ENCODE assay signal across 9 cellular contexts in genomic region chr15:72202801-72203506, GRCh38. TPM values are rescaled to one million over a fixed set of nuclear protein-coding genes. Genes with fewer than 3 reads are reported as not detected.
DNase-seq lines count a peak whose midpoint lies in the region; ATAC-seq and TF ChIP-seq lines count a peak whose summit lies in the region.
"Had no signal": no experiment of that assay in that cellular context is flagged by ENCODE, and none has a peak within 500 bp of the region (broad histone marks: within the 10 kb centered on the region; RNA-seq: fewer than 3 reads in every experiment).

No MANE protein-coding gene starts in this region.

- no peak for TF ChIP-seq RAD21 in SK-N-SH (IDR thresholded peaks at IDR 0.05; ENCODE audit: low read length)

- H3K9me3 Mint-ChIP-seq in activated CD8-positive, alpha-beta T cell treated with anti-CD3 and anti-CD28 coated beads, Interleukin-2, amount 10 ng/mL, durations not matched to agents 7 days and 5 days (ENCODE audit: insufficient read depth), result no peaks in the 10 kb centered on the region
- no peaks in the 10 kb centered on the region for H3K9me3 Mint-ChIP-seq in stimulated activated naive B cell treated with anti-CD40 and anti-IgM and Interleukin-4, amounts not matched to agents 10 μg/mL and 1 μg/mL and 100 μg/mL, for 72 hours

- CTCF ChIA-PET in SK-N-SH (lab: Yijun Ruan, JAX), result interaction anchor here (0.8 to 1.7 kb wide), 4 partner anchors 14 to 459 kb away, joined by 3 to 7 read pairs (median 4); no protein-coding TSS in a partner anchor
- CTCF ChIA-PET in activated CD8-positive, alpha-beta T cell treated with anti-CD3 and anti-CD28 coated beads, Interleukin-2, amount 10 ng/mL, durations not matched to agents 7 days and 5 days (lab: Charles Lee), result interaction anchor here (5.1 kb wide), 1 partner anchor 24 kb away, joined by 39 read pairs; no protein-coding TSS in a partner anchor

- ATAC-seq in SK-N-SH treated with all-trans-retinoic acid at 6 μM for 48 hours (no peak), gastroesophageal sphincter (no peak), HG02970 (IDR thresholded peaks at IDR 0.05; ENCODE audit: low FRiP score, unreplicated experiment) (no peak)
- ATAC-seq in activated CD8-positive, alpha-beta T cell treated with anti-CD3 and anti-CD28 coated beads, Interleukin-2, amount 10 ng/mL, durations not matched to agents 7 days and 5 days, result no peak
- ATAC-seq in stimulated activated naive B cell treated with anti-CD40 and anti-IgM and Interleukin-4, amounts not matched to agents 10 μg/mL and 1 μg/mL and 100 μg/mL, for 72 hours (replicated peaks), result no peak

- no peak for TF ChIP-seq POLR2A in gastroesophageal sphincter (IDR thresholded peaks at IDR 0.05)

- POLR2A ChIA-PET in SK-N-SH (lab: Yijun Ruan, JAX), result interaction anchor here (0.9 to 1.7 kb wide), 5 partner anchors 13 to 27 kb away, joined by 3 to 15 read pairs (median 6); partner anchors contain the start of gene PKM
- POLR2A ChIA-PET in activated CD8-positive, alpha-beta T cell treated with anti-CD3 and anti-CD28 coated beads, Interleukin-2, amount 10 ng/mL, durations not matched to agents 7 days and 5 days (lab: Charles Lee), result no interaction called here

- peaks cover 38% of the 10 kb centered on the region for H3K79me2 ChIP-seq in SK-N-SH (ENCODE audit: insufficient read depth)

- H3K4me3 Mint-ChIP-seq in activated CD8-positive, alpha-beta T cell treated with anti-CD3 and anti-CD28 coated beads, Interleukin-2, amount 10 ng/mL, durations not matched to agents 7 days and 5 days, result no peak overlapping the region
- peak overlapping the region in 1 of 2 donors; percentile 30 for H3K4me3 Mint-ChIP-seq in stimulated activated naive B cell treated with anti-CD40 and anti-IgM and Interleukin-4, amounts not matched to agents 10 μg/mL and 1 μg/mL and 100 μg/mL, for 72 hours

- H3K4me2 ChIP-seq in SK-N-SH, result peak overlapping the region; percentile 28; the same call in 1 of the 2 replicates

- peaks cover 91% of the 10 kb centered on the region for H3F3A ChIP-seq in SK-N-SH (replicated peaks; ENCODE audit: insufficient read depth)

- H3K27me3 ChIP-seq in SK-N-SH (ENCODE audit: insufficient read depth) (no peaks in the 10 kb centered on the region), gastroesophageal sphincter (no peaks in the 10 kb centered on the region)

- no peaks in the 10 kb centered on the region for H3K9me2 ChIP-seq in SK-N-SH

- H3K9ac ChIP-seq in SK-N-SH, result 0 out of 2 replicates have a peak overlapping the region, but pooled peaks have one; percentile 23

- no peak overlapping the region for H3K4me3 ChIP-seq in SK-N-SH (ENCODE audit: low read depth in 2 of 2, low read length in 1 of 2)
- no peak overlapping the region for H3K4me3 ChIP-seq in gastroesophageal sphincter

- TF ChIP-seq EP300 in SK-N-SH (IDR thresholded peaks at IDR 0.05; ENCODE audit: borderline replicate concordance in 1 of 2, low read depth in 1 of 2, low read length in 1 of 2) (no peak), gastroesophageal sphincter (IDR thresholded peaks at IDR 0.05) (no peak)

- no peak for DNase-seq in SK-N-SH
- DNase-seq in activated CD8-positive, alpha-beta T cell treated with anti-CD3 and anti-CD28 coated beads, Interleukin-2, amount 10 ng/mL, durations not matched to agents 7 days and 5 days, result no peak
- no peak for DNase-seq in stimulated activated naive B cell treated with anti-CD40 and anti-IgM and Interleukin-4, amounts not matched to agents 10 μg/mL and 1 μg/mL and 100 μg/mL, for 72 hours
- DNase-seq in amygdala (lab: John Stamatoyannopoulos, UW), result no peak
- DNase-seq in mucosa of gallbladder (ENCODE audit: low spot score), result no peak
- DNase-seq: NCI-H1930 had no signal

- no peaks in the 10 kb centered on the region for H3K9me3 ChIP-seq in SK-N-SH
- H3K9me3 ChIP-seq in gastroesophageal sphincter, result no peaks in the 10 kb centered on the region

- 85% methylated on average over 6 of the region's 8 CpGs for WGBS in SK-N-SH (ENCODE audit: low lambda C conversion rate)
- WGBS in gastroesophageal sphincter (ENCODE audit: low coverage in 1 of 2), 2 donors, result 20 to 80% methylated on average over 1 to 6 of the region's 8 CpGs

- H3K4me1 Mint-ChIP-seq in activated CD8-positive, alpha-beta T cell treated with anti-CD3 and anti-CD28 coated beads, Interleukin-2, amount 10 ng/mL, durations not matched to agents 7 days and 5 days (ENCODE audit: low read depth), result peaks cover 22% of the 10 kb centered on the region
- H3K4me1 Mint-ChIP-seq in stimulated activated naive B cell treated with anti-CD40 and anti-IgM and Interleukin-4, amounts not matched to agents 10 μg/mL and 1 μg/mL and 100 μg/mL, for 72 hours, result peaks cover 40 to 65% of the 10 kb centered on the region in 2 donors

- no peak overlapping the region for H2AFZ ChIP-seq in SK-N-SH (ENCODE audit: low read depth)

- H3K27ac ChIP-seq in SK-N-SH (ENCODE audit: low read depth in 2 of 2, low read length in 1 of 2) (peak overlapping the region; percentile 66 to 94), gastroesophageal sphincter (peak overlapping the region; percentile 10 to 68 (median 56))

- H3K36me3 Mint-ChIP-seq in activated CD8-positive, alpha-beta T cell treated with anti-CD3 and anti-CD28 coated beads, Interleukin-2, amount 10 ng/mL, durations not matched to agents 7 days and 5 days (ENCODE audit: low read depth), result peaks cover 94% of the 10 kb centered on the region
- peaks cover 71 to 91% of the 10 kb centered on the region in 2 donors for H3K36me3 Mint-ChIP-seq in stimulated activated naive B cell treated with anti-CD40 and anti-IgM and Interleukin-4, amounts not matched to agents 10 μg/mL and 1 μg/mL and 100 μg/mL, for 72 hours

- peak overlapping the region; percentile 71 for H3K27ac Mint-ChIP-seq in activated CD8-positive, alpha-beta T cell treated with anti-CD3 and anti-CD28 coated beads, Interleukin-2, amount 10 ng/mL, durations not matched to agents 7 days and 5 days
- H3K27ac Mint-ChIP-seq in stimulated activated naive B cell treated with anti-CD40 and anti-IgM and Interleukin-4, amounts not matched to agents 10 μg/mL and 1 μg/mL and 100 μg/mL, for 72 hours, result peak overlapping the region; percentile 87

- no peak for TF ChIP-seq CTCF in SK-N-SH (IDR thresholded peaks at IDR 0.05)
- TF ChIP-seq CTCF in gastroesophageal sphincter (IDR thresholded peaks at IDR 0.05), result no peak

- H4K20me1 ChIP-seq in SK-N-SH (ENCODE audit: insufficient read depth), result peaks cover 99% of the 10 kb centered on the region

- peaks cover 92 to 97% of the 10 kb centered on the region in 2 experiments for H3K36me3 ChIP-seq in SK-N-SH (replicated peaks in 1 of 2; ENCODE audit: control insufficient read depth in 1 of 2, insufficient read depth in 2 of 2, low read length in 1 of 2)
- H3K36me3 ChIP-seq in gastroesophageal sphincter, result peaks cover 0 to 96% of the 10 kb centered on the region in 2 donors

- peaks cover 35 to 37% of the 10 kb centered on the region in 2 experiments for H3K4me1 ChIP-seq in SK-N-SH (ENCODE audit: control insufficient read depth in 1 of 2, insufficient read depth in 2 of 2, low read depth in 1 of 2, low read length in 1 of 2)
- H3K4me1 ChIP-seq in gastroesophageal sphincter, result peaks cover 0 to 49% (median 2%) of the 10 kb centered on the region in 3 donors

- H3K27me3 Mint-ChIP-seq in activated CD8-positive, alpha-beta T cell treated with anti-CD3 and anti-CD28 coated beads, Interleukin-2, amount 10 ng/mL, durations not matched to agents 7 days and 5 days (ENCODE audit: low read depth), result peaks cover 5% of the 10 kb centered on the region
- peaks cover 2 to 3% of the 10 kb centered on the region in 2 donors for H3K27me3 Mint-ChIP-seq in stimulated activated naive B cell treated with anti-CD40 and anti-IgM and Interleukin-4, amounts not matched to agents 10 μg/mL and 1 μg/mL and 100 μg/mL, for 72 hours

TF ChIP-seq in SK-N-SH, 30 proteins besides CTCF, POLR2A, EP300 and RAD21 (continues in another document):
- no peak for TF ChIP-seq RFX5 (IDR thresholded peaks at IDR 0.05; ENCODE audit: low read length)
- TF ChIP-seq TEAD4 (IDR thresholded peaks at IDR 0.05; ENCODE audit: borderline replicate concordance, insufficient read depth), result no peak
- TF ChIP-seq USF2 (IDR thresholded peaks at IDR 0.05; ENCODE audit: borderline replicate concordance, low read depth, low read length), result no peak
- TF ChIP-seq NRF1 (IDR thresholded peaks at IDR 0.05; ENCODE audit: low read depth, low read length), result no peak

TF ChIP-seq in SK-N-SH treated with all-trans-retinoic acid at 6 μM for 48 hours, 23 proteins besides CTCF, POLR2A, EP300 and RAD21 (continues in another document):
- TF ChIP-seq ISL1 (CRISPR knock-in tag; IDR thresholded peaks at IDR 0.05) (no peak), ARNTL (CRISPR knock-in tag; IDR thresholded peaks at IDR 0.05; ENCODE audit: borderline replicate concordance, low read depth) (no peak), SNAI2 (CRISPR knock-in tag; IDR thresholded peaks at IDR 0.05) (no peak), PATZ1 (CRISPR knock-in tag; IDR thresholded peaks at IDR 0.05; ENCODE audit: borderline replicate concordance) (no peak)

RNA-seq across cellular contexts. Expression of gene GRAMD2A, which starts 5.4 kb away (rescaled TPM):
- 0.06 and 0.10 TPM in 2 replicates for polyA plus RNA-seq in SK-N-SH (2012; rRNA removed)
- polyA plus RNA-seq in SK-N-SH (2012; cell fraction: cytosol; rRNA removed), result 0.05 and 0.17 TPM in 2 replicates
- polyA plus RNA-seq in SK-N-SH (2012; cell fraction: nucleus; rRNA removed), result 0.06 and 0.07 TPM in 2 replicates
- total RNA-seq in activated CD8-positive, alpha-beta T cell treated with anti-CD3 and anti-CD28 coated beads, Interleukin-2, amount 10 ng/mL, durations not matched to agents 7 days and 5 days, result under 1 TPM in 1 of 2 experiments, not detected in 1; 0.10 TPM
- total RNA-seq in gastroesophageal sphincter, result under 1 TPM in 2 of 4 donors, not detected in 2; 0.39 to 0.64 TPM
- 0.55 TPM for total RNA-seq in mucosa of gallbladder

RNA-seq across cellular contexts. Expression of gene PKM, which starts 28.0 kb away (rescaled TPM):
- 1,453 and 1,539 TPM in 2 replicates for polyA plus RNA-seq in SK-N-SH (2012; rRNA removed)
- polyA plus RNA-seq in SK-N-SH (2012; cell fraction: cytosol; rRNA removed), result 1,382 and 1,692 TPM in 2 replicates
- polyA plus RNA-seq in SK-N-SH (2012; cell fraction: nucleus; rRNA removed), result 1,500 and 1,629 TPM in 2 replicates
- total RNA-seq in activated CD8-positive, alpha-beta T cell treated with anti-CD3 and anti-CD28 coated beads, Interleukin-2, amount 10 ng/mL, durations not matched to agents 7 days and 5 days, result 1,000 to 10,000 TPM; 1,272 to 1,311 TPM
- 100 to 1,000 TPM; 343 to 646 (median 543) TPM for total RNA-seq in gastroesophageal sphincter
- total RNA-seq in mucosa of gallbladder, result 780 TPM
